ENCODE assay signal across 24 cellular contexts in the genomic region with DNA sequence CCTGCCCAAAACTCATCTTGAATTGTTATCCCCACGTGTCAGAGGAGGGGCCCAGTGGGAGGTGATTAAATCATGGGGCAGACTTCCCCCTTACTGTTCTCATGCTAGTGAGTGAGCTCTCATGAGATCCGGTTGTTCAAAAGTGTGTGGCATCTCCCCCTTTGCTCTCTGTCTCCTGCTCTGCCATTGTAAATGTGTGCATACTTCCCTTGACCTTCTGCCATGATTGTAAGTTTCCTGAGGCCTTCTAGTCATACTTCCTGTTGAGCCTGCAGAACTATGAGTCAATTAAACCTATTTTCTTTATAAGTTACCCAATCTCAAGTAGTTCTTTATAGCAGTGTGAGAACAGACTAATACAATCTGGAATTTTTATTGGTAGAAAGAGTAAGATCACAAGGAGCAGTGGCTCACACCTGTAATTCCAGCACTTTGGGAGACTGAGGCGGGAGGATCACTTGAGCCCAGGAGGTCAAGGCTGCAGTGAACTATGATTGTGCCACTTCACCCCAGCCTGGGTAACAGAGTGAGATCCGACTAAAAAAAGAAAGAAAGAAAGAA. TPM values are rescaled to one million over a fixed set of nuclear protein-coding genes. Genes with fewer than 3 reads are reported as not detected.
"Had no signal": no experiment of that assay in that cellular context is flagged by ENCODE, and none has a peak within 500 bp of the region (broad histone marks: within the 10 kb centered on the region; RNA-seq: fewer than 3 reads in every experiment).

No MANE protein-coding gene starts in this region.

- H3K4me3 Mint-ChIP-seq: mesothelial cell of epicardium; stimulated activated naive B cell treated with anti-CD40 and anti-IgM and Interleukin-4, amounts not matched to agents 10 μg/mL and 1 μg/mL and 100 μg/mL, for 72 hours; type B pancreatic cell had no signal

- H3K36me3 ChIP-seq: ascending aorta, breast epithelium, esophagus squamous epithelium had no signal

- ATAC-seq: right cardiac atrium; stimulated activated naive B cell treated with anti-CD40 and anti-IgM and Interleukin-4, amounts not matched to agents 10 μg/mL and 1 μg/mL and 100 μg/mL, for 72 hours had no signal

- H3K9me3 Mint-ChIP-seq: mesothelial cell of epicardium; stimulated activated naive B cell treated with anti-CD40 and anti-IgM and Interleukin-4, amounts not matched to agents 10 μg/mL and 1 μg/mL and 100 μg/mL, for 72 hours; type B pancreatic cell had no signal

- H3K4me3 ChIP-seq: ascending aorta, breast epithelium, esophagus squamous epithelium, skin epidermis had no signal

- H3K27ac Mint-ChIP-seq: mesothelial cell of epicardium; progenitor cell of endocrine pancreas; stimulated activated naive B cell treated with anti-CD40 and anti-IgM and Interleukin-4, amounts not matched to agents 10 μg/mL and 1 μg/mL and 100 μg/mL, for 72 hours; type B pancreatic cell had no signal

- H3K4me1 ChIP-seq: breast epithelium had no signal

- H3K27ac ChIP-seq: ascending aorta, breast epithelium, esophagus squamous epithelium, skin epidermis had no signal

- H3K9me3 ChIP-seq: ascending aorta, breast epithelium, esophagus squamous epithelium had no signal

- DNase-seq: activated CD4-positive, alpha-beta T cell treated with anti-CD3 and anti-CD28 coated beads, Interleukin-2, amount 50 U/mL, for 1 hour; activated CD4-positive, CD25-positive, alpha-beta regulatory T cell; activated CD8-positive, alpha-beta memory T cell treated with anti-CD3 and anti-CD28 coated beads for 24 hours; activated naive CD4-positive, alpha-beta T cell treated with Interleukin-2 at 50 U/mL for 16 hours; esophagus squamous epithelium; hippocampal formation; kidney glomerular epithelial cell; right cardiac atrium; stimulated activated CD4-positive, alpha-beta T cell treated with anti-CD3 and anti-CD28 coated beads, Interleukin-15, amount 100 ng/mL, for 24 hours; stimulated activated CD4-positive, alpha-beta T cell treated with anti-CD3 and anti-CD28 coated beads, Interleukin-4, amount 100 ng/mL, for 1 hour; stimulated activated naive B cell treated with anti-CD40 and anti-IgM and Interleukin-4, amounts not matched to agents 10 μg/mL and 1 μg/mL and 100 μg/mL, for 72 hours; substantia nigra; T-helper 2 cell had no signal

- H3K27me3 ChIP-seq: ascending aorta, breast epithelium, esophagus squamous epithelium had no signal

- H3K36me3 Mint-ChIP-seq: mesothelial cell of epicardium; stimulated activated naive B cell treated with anti-CD40 and anti-IgM and Interleukin-4, amounts not matched to agents 10 μg/mL and 1 μg/mL and 100 μg/mL, for 72 hours; type B pancreatic cell had no signal

- H3K27me3 Mint-ChIP-seq: progenitor cell of endocrine pancreas; stimulated activated naive B cell treated with anti-CD40 and anti-IgM and Interleukin-4, amounts not matched to agents 10 μg/mL and 1 μg/mL and 100 μg/mL, for 72 hours; type B pancreatic cell had no signal

RNA-seq across cellular contexts. Expression of gene SLC22A16, which starts 47.1 kb away (rescaled TPM):
- total RNA-seq: ascending aorta, fibroblast of villous mesenchyme, glomerular endothelial cell, mesothelial cell of epicardium, myocyte, progenitor cell of endocrine pancreas had no signal
- polyA plus RNA-seq: liver, neural cell, right cardiac atrium had no signal
